ENCODE assay signal across 1 cellular context in the genomic region with DNA sequence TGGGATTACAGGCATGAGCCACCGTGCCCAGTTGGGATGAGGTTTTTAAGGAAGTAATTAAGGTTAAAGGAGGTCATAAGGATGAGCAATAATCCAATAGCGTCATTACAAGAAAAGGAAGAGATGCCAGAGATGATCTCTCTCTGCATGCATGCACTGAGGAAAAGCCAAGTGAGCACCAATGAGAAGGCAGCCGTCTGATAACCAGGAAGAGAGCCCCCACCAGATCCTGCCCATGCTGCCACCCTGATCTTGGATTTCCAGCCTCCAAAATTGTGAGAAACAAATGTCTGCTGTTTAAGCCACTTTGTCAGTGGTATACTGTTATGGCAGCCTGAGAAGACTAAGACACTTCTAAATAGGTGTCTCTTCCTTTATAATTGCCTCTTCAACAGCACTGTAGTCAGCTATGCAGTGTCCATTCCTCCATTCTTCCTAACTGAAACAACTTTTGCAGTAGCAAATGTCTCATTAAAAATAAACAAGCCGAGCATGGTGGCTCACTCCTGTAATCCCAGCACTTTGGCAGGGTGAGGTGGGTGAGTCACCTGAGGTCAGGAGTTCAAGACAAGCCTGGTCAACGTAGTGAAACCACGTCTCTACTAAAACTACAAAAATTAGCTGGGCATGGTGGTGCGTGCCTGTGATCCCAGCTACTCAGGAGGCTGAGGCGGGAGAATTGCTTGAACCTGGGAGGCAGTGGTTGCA.
TF ChIP-seq lines count a peak whose summit lies in the region.

No MANE protein-coding gene starts in this region.

TF ChIP-seq in HEK293, 187 proteins besides CTCF, POLR2A, EP300 and RAD21 (continued from another document):
- TF ChIP-seq, protein P1, sequence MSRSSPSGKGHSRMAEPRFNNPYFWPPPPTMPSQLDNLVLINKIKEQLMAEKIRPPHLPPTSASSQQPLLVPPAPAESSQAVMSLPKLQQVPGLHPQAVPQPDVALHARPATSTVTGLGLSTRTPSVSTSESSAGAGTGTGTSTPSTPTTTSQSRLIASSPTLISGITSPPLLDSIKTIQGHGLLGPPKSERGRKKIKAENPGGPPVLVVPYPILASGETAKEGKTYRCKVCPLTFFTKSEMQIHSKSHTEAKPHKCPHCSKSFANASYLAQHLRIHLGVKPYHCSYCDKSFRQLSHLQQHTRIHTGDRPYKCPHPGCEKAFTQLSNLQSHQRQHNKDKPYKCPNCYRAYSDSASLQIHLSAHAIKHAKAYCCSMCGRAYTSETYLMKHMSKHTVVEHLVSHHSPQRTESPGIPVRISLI (tag by site-specific recombination; IDR thresholded peaks at IDR 0.05), result no peak
- TF ChIP-seq MZF1 (tag by site-specific recombination; IDR thresholded peaks at IDR 0.05; ENCODE audit: borderline replicate concordance) (no peak), ZNF510 (tag by site-specific recombination; IDR thresholded peaks at IDR 0.05; ENCODE audit: insufficient replicate concordance) (no peak)
